Comparison of ENCODE assay signal across 21 cellular contexts in the genomic region with DNA sequence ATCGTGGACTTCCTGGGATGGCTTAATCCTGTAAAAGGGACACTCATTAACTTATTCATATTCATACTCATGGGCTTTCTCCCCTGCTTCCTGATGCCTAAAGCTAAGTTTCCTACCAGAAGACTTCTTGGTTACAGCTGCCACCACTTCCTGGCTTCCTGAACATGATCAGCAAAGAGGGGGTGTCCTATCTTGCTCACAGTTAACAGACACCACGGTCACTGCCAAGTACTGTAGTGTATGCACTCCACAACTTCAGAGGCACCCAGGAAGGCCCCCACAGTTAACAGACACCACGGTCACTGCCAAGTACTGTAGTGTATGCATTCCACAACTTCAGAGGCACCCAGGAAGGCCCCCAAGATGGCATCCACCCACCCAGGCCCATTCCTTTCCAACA.
DNase-seq lines count a peak whose midpoint lies in the region; ATAC-seq lines count a peak whose summit lies in the region.
"Had no signal": no experiment of that assay in that cellular context is flagged by ENCODE, and none has a peak within 500 bp of the region (broad histone marks: within the 10 kb centered on the region; RNA-seq: fewer than 3 reads in every experiment).

No MANE protein-coding gene starts in this region.

- no peaks in the 10 kb centered on the region for H3K9me3 Mint-ChIP-seq in T-helper 1 cell treated with Interleukin-12 subunit alpha and Interleukin-12 subunit beta and Interleukin-4 antibody, amounts not matched to agents 30 μg/mL and 1 μg/mL, for 36 hours
- H3K9me3 Mint-ChIP-seq in stimulated activated naive CD8-positive, alpha-beta T cell treated with anti-CD3 and anti-CD28 coated beads, Interleukin-15, amount 100 ng/mL, for 72 hours = no peaks in the 10 kb centered on the region
- H3K9me3 Mint-ChIP-seq in effector memory CD8-positive, alpha-beta T cell = no peaks in the 10 kb centered on the region
- H3K9me3 Mint-ChIP-seq: CD8-positive, alpha-beta T cell had no signal

- H3K36me3 Mint-ChIP-seq in T-helper 1 cell treated with Interleukin-12 subunit alpha and Interleukin-12 subunit beta and Interleukin-4 antibody, amounts not matched to agents 30 μg/mL and 1 μg/mL, for 36 hours (ENCODE audit: low read depth) = no peaks in the 10 kb centered on the region
- H3K36me3 Mint-ChIP-seq in effector memory CD8-positive, alpha-beta T cell (ENCODE audit: insufficient read depth) = peaks cover 2% of the 10 kb centered on the region
- H3K36me3 Mint-ChIP-seq: CD8-positive, alpha-beta T cell had no signal

- DNase-seq in T-helper 1 cell (no peak), ecto neural progenitor cell (ENCODE audit: low spot score) (no peak)
- DNase-seq in stimulated activated naive CD8-positive, alpha-beta T cell treated with anti-CD3 and anti-CD28 coated beads, Interleukin-15, amount 100 ng/mL, for 72 hours = no peak
- no peak for DNase-seq in stimulated activated naive CD8-positive, alpha-beta T cell treated with anti-CD3 and anti-CD28 coated beads, Interleukin-15, Interleukin-2, amounts not matched to agents 100 U/mL and 50 U/mL, for 24 hours
- no peak for DNase-seq in effector memory CD8-positive, alpha-beta T cell
- DNase-seq: BE2C; Calu3; CD8-positive, alpha-beta T cell; EL; HFFc6; KBM-7; MV-4-11; NCI-H1694 treated with DMSO at 0.1 percent for 48 hours; NCI-H2227 treated with DMSO at 0.1 percent for 48 hours; NCI-H510A treated with DMSO at 0.1 percent for 48 hours; NCI-H774; OCI-M1; SIG-M5 had no signal

- H3K4me1 Mint-ChIP-seq in T-helper 1 cell treated with Interleukin-12 subunit alpha and Interleukin-12 subunit beta and Interleukin-4 antibody, amounts not matched to agents 30 μg/mL and 1 μg/mL, for 36 hours (ENCODE audit: low read depth) = peaks cover 14% of the 10 kb centered on the region
- H3K4me1 Mint-ChIP-seq in stimulated activated naive CD8-positive, alpha-beta T cell treated with anti-CD3 and anti-CD28 coated beads, Interleukin-15, amount 100 ng/mL, for 72 hours = no peaks in the 10 kb centered on the region
- peaks cover 8 to 31% of the 10 kb centered on the region in 2 donors for H3K4me1 Mint-ChIP-seq in effector memory CD8-positive, alpha-beta T cell (ENCODE audit: low read depth in 2 of 2)

- no peak overlapping the region for H3K4me3 Mint-ChIP-seq in T-helper 1 cell treated with Interleukin-12 subunit alpha and Interleukin-12 subunit beta and Interleukin-4 antibody, amounts not matched to agents 30 μg/mL and 1 μg/mL, for 36 hours
- no peak overlapping the region for H3K4me3 Mint-ChIP-seq in stimulated activated naive CD8-positive, alpha-beta T cell treated with anti-CD3 and anti-CD28 coated beads, Interleukin-15, amount 100 ng/mL, for 72 hours
- no peak overlapping the region for H3K4me3 Mint-ChIP-seq in effector memory CD8-positive, alpha-beta T cell
- H3K4me3 Mint-ChIP-seq: CD8-positive, alpha-beta T cell; HFFc6 had no signal

- peak; percentile 56 for ATAC-seq in stimulated activated naive CD8-positive, alpha-beta T cell treated with anti-CD3 and anti-CD28 coated beads, Interleukin-15, amount 100 ng/mL, for 72 hours
- ATAC-seq in stimulated activated naive CD8-positive, alpha-beta T cell treated with anti-CD3 and anti-CD28 coated beads, Interleukin-15, Interleukin-2, amounts not matched to agents 100 U/mL and 50 U/mL, for 24 hours = no peak
- peak; percentile 37 for ATAC-seq in effector memory CD8-positive, alpha-beta T cell (replicated peaks)
- ATAC-seq in GM21447 (IDR thresholded peaks at IDR 0.05; ENCODE audit: unreplicated experiment) (no peak), GM19463 (IDR thresholded peaks at IDR 0.05; ENCODE audit: unreplicated experiment) (no peak)
- ATAC-seq: CD8-positive, alpha-beta T cell had no signal

- no peaks in the 10 kb centered on the region for H3K27me3 Mint-ChIP-seq in T-helper 1 cell treated with Interleukin-12 subunit alpha and Interleukin-12 subunit beta and Interleukin-4 antibody, amounts not matched to agents 30 μg/mL and 1 μg/mL, for 36 hours (ENCODE audit: low read depth)
- H3K27me3 Mint-ChIP-seq in stimulated activated naive CD8-positive, alpha-beta T cell treated with anti-CD3 and anti-CD28 coated beads, Interleukin-15, amount 100 ng/mL, for 72 hours = no peaks in the 10 kb centered on the region
- H3K27me3 Mint-ChIP-seq in effector memory CD8-positive, alpha-beta T cell = no peaks in the 10 kb centered on the region

- H3K27ac Mint-ChIP-seq in T-helper 1 cell treated with Interleukin-12 subunit alpha and Interleukin-12 subunit beta and Interleukin-4 antibody, amounts not matched to agents 30 μg/mL and 1 μg/mL, for 36 hours = peak overlapping the region; percentile 55
- no peak overlapping the region for H3K27ac Mint-ChIP-seq in stimulated activated naive CD8-positive, alpha-beta T cell treated with anti-CD3 and anti-CD28 coated beads, Interleukin-15, amount 100 ng/mL, for 72 hours
- peak overlapping the region in 1 of 2 donors; percentile 17 for H3K27ac Mint-ChIP-seq in effector memory CD8-positive, alpha-beta T cell
- H3K27ac Mint-ChIP-seq: CD8-positive, alpha-beta T cell; HFFc6 had no signal

Comparison
In these comparisons a context has a peak if more than half of its experiments do, and no peak if none do; other contexts are left out.
1. ATAC-seq: peak in stimulated activated naive CD8-positive, alpha-beta T cell treated with anti-CD3 and anti-CD28 coated beads, Interleukin-15, amount 100 ng/mL, for 72 hours (single experiment) and effector memory CD8-positive, alpha-beta T cell (single experiment); none in stimulated activated naive CD8-positive, alpha-beta T cell treated with anti-CD3 and anti-CD28 coated beads, Interleukin-15, Interleukin-2, amounts not matched to agents 100 U/mL and 50 U/mL, for 24 hours (single experiment), GM21447 (single experiment) and GM19463 (single experiment).